In the genomic region with DNA sequence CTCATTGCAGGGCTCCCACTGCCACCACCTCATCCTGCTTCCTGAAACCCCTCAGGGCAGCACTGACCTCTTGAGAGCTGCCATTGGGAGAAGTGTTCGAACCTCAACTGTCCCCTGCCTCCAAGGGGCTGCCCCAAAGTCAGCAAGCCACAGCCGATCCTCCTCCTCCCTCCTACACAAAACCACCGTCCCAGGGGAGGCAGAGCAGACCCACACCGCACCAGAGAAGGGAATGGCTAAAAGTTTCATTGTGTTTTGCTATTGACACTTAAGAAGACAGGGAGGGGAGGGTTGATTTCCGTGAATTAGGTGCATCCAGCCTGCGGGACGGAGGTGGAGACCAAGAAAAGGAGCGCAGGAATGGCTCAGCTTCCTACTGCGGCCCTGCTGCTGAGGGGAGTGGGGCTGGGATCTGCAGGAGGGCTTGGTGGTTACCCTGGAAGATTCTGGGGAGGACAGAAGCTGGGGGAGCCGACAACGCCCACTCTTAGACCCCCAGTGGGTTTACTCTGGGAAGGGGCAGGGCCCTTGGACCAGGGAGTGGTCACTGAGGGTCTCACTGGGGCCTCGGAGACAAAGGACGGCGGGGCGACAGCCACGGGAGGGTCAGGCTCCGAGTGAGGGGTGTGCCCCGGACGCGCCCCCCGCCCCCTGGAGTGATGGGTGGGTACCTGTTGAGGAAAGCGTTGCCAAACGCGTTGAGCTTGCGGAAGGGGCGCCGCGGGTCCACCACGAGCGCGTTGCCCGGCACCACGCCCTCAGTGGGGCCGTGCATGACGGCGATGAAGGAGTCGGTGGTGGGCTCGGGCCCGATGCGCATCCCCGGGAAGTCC, we compare ENCODE assay signal across 8 cellular contexts. TPM values are rescaled to one million over a fixed set of nuclear protein-coding genes. Genes with fewer than 3 reads are reported as not detected.
DNase-seq lines count a peak whose midpoint lies in the region; ATAC-seq and TF ChIP-seq lines count a peak whose summit lies in the region.

No MANE protein-coding gene starts in this region.

- H3K36me3 Mint-ChIP-seq in naive B cell = peaks cover 0 to 6% of the 10 kb centered on the region in 2 donors

- H3K9me3 Mint-ChIP-seq in naive B cell = no peaks in the 10 kb centered on the region

- TF ChIP-seq CTCF in dorsolateral prefrontal cortex (IDR thresholded peaks at IDR 0.05 in 54 of 56, conservative IDR thresholded peaks at IDR 0.05 in 2 of 56; ENCODE audit: low read depth in 1 of 56, partially characterized antibody in 56 of 56) = no peak

- intact Hi-C loops in dorsolateral prefrontal cortex (cut with DNase I) = loop anchor here in 1 of 2 donors (5.0 kb wide), 1 partner anchor 40 kb away; a partner anchor contains a TSS

- peak overlapping the region; percentile 96 for H3K4me3 ChIP-seq in NT2/D1 (ENCODE audit: insufficient read length, low read depth)
- H3K4me3 ChIP-seq in dorsolateral prefrontal cortex = peak overlapping the region; percentile 63 to 99 (median 92)

- H3K27ac ChIP-seq in dorsolateral prefrontal cortex = peak overlapping the region in 58 of 59 donors; percentile 27 to 97 (median 92)

- DNase-seq in stimulated activated CD4-positive, alpha-beta T cell treated with anti-CD3 and anti-CD28 coated beads, Interleukin-15, amount 100 ng/mL, for 24 hours = peak; percentile 66
- no peak for DNase-seq in stimulated activated CD4-positive, alpha-beta T cell treated with anti-CD3 and anti-CD28 coated beads, Interleukin-4, amount 100 ng/mL, for 1 hour
- no peak for DNase-seq in NT2/D1 (ENCODE audit: low read depth, low spot score)
- DNase-seq in dorsolateral prefrontal cortex = peak in 1 of 10 donors; percentile 54
- peak; percentile 50 for DNase-seq in naive B cell
- no peak for DNase-seq in NCI-H526 treated with DMSO at 0.1 percent for 48 hours (lab: John Stamatoyannopoulos, UW)
- DNase-seq in stimulated activated CD8-positive, alpha-beta memory T cell treated with anti-CD3 and anti-CD28 coated beads, Interleukin-4, amount 100 ng/mL, for 48 hours = no peak

- H3K27me3 Mint-ChIP-seq in naive B cell = no peaks in the 10 kb centered on the region

- peaks cover 69 to 73% (median 73%) of the 10 kb centered on the region in 3 donors for H3K4me1 Mint-ChIP-seq in naive B cell

- H3K9ac ChIP-seq in NT2/D1 (ENCODE audit: insufficient read length, low read depth) = peak overlapping the region; percentile 97

- peaks cover 34% of the 10 kb centered on the region for H3K36me3 ChIP-seq in NT2/D1 (ENCODE audit: insufficient read depth, insufficient read length, low read length)

- peaks cover 5% of the 10 kb centered on the region for H3K4me1 ChIP-seq in NT2/D1 (ENCODE audit: insufficient read depth, insufficient read length)

- no peaks in the 10 kb centered on the region for H3K9me3 ChIP-seq in NT2/D1 (ENCODE audit: insufficient read depth, low read length)

- H3K4me3 Mint-ChIP-seq in naive B cell = peak overlapping the region; percentile 89 to 99 (median 97)

- peaks cover 4% of the 10 kb centered on the region for H3K27me3 ChIP-seq in NT2/D1 (ENCODE audit: insufficient read depth, insufficient read length)
- H3K27me3 ChIP-seq in dorsolateral prefrontal cortex = no peaks in the 10 kb centered on the region

- peak overlapping the region; percentile 90 to 99 (median 96) for H3K27ac Mint-ChIP-seq in naive B cell

- ATAC-seq in naive B cell (ENCODE audit: low read depth in 2 of 2) = peak in 1 of 2 donors; percentile 0
- no peak for ATAC-seq in HG03378 (IDR thresholded peaks at IDR 0.05; ENCODE audit: unreplicated experiment)

RNA-seq across cellular contexts. Expression of a gene that starts 0.8 kb away (rescaled TPM):
- total RNA-seq in dorsolateral prefrontal cortex = 10 to 100 TPM; 25.6 to 70.9 (median 43.6) TPM
- polyA plus RNA-seq in naive B cell (ENCODE audit: low read depth in 6 of 6) = 100 to 1,000 TPM in 2 of 6 donors, 10 to 100 TPM in 4; 65.3 to 119 (median 90.7) TPM

RNA-seq across cellular contexts. Expression of a gene that starts 33.2 kb away (rescaled TPM):
- total RNA-seq in dorsolateral prefrontal cortex = 1 to 10 TPM in 5 of 120 experiments, under 1 TPM in 70, not detected in 45; 0.07 to 1.6 (median 0.15) TPM
- under 1 TPM in 4 of 6 donors, not detected in 2; 0.17 to 0.57 (median 0.33) TPM for polyA plus RNA-seq in naive B cell (ENCODE audit: low read depth in 6 of 6)

RNA-seq across cellular contexts. Expression of a gene that starts 39.4 kb away (rescaled TPM):
- total RNA-seq in dorsolateral prefrontal cortex = 10 to 100 TPM; 21.4 to 47.9 (median 34.8) TPM
- polyA plus RNA-seq in naive B cell (ENCODE audit: low read depth in 6 of 6) = 1 to 10 TPM in 5 of 6 donors, not detected in 1; 2.8 to 5.0 (median 3.4) TPM

RNA-seq across cellular contexts. Expression of a gene that starts 46.9 kb away (rescaled TPM):
- 100 to 1,000 TPM in 10 of 120 experiments, 10 to 100 TPM in 110; 64.5 to 119 (median 85.0) TPM for total RNA-seq in dorsolateral prefrontal cortex
- 10 to 100 TPM in 3 of 6 donors, 1 to 10 TPM in 3; 7.2 to 15.1 (median 10.2) TPM for polyA plus RNA-seq in naive B cell (ENCODE audit: low read depth in 6 of 6)

RNA-seq across cellular contexts. Expression of a gene that starts 58.1 kb away (rescaled TPM):
- total RNA-seq in dorsolateral prefrontal cortex = 1 to 10 TPM in 2 of 120 experiments, under 1 TPM in 1, not detected in 117; 0.57 to 2.0 (median 1.1) TPM
- polyA plus RNA-seq in naive B cell (ENCODE audit: low read depth in 6 of 6) = not detected

Comparison
In these comparisons a context has a peak if more than half of its experiments do, and no peak if none do; other contexts are left out.
1. DNase-seq: peak in stimulated activated CD4-positive, alpha-beta T cell treated with anti-CD3 and anti-CD28 coated beads, Interleukin-15, amount 100 ng/mL, for 24 hours (single experiment) and naive B cell (single experiment); none in stimulated activated CD4-positive, alpha-beta T cell treated with anti-CD3 and anti-CD28 coated beads, Interleukin-4, amount 100 ng/mL, for 1 hour (single experiment), NT2/D1 (single experiment), NCI-H526 treated with DMSO at 0.1 percent for 48 hours (single experiment) and stimulated activated CD8-positive, alpha-beta memory T cell treated with anti-CD3 and anti-CD28 coated beads, Interleukin-4, amount 100 ng/mL, for 48 hours (single experiment).